ENCODE assay signal across 34 cellular contexts in genomic region chr12:132271755-132272092, GRCh38. TPM values are rescaled to one million over a fixed set of nuclear protein-coding genes. Genes with fewer than 3 reads are reported as not detected.
"Had no signal": no experiment of that assay in that cellular context is flagged by ENCODE, and none has a peak within 500 bp of the region (broad histone marks: within the 10 kb centered on the region; RNA-seq: fewer than 3 reads in every experiment).

No MANE protein-coding gene starts in this region.

- H3K9me3 Mint-ChIP-seq: activated CD4-positive, alpha-beta memory T cell treated with anti-CD3 and anti-CD28 coated beads for 36 hours; activated CD4-positive, alpha-beta T cell treated with anti-CD3 and anti-CD28 coated beads, Interleukin-2, amount 10 ng/mL, durations not matched to agents 24 days and 14 days; activated naive CD4-positive, alpha-beta T cell treated with anti-CD3 and anti-CD28 coated beads, Interleukin-2, amount 10 ng/mL, durations not matched to agents 7 days and 5 days; activated naive CD4-positive, alpha-beta T cell treated with anti-CD3 and anti-CD28 coated beads, Interleukin-2, amount 50 U/mL, for 72 hours; activated naive CD8-positive, alpha-beta T cell treated with anti-CD3 and anti-CD28 coated beads, Interleukin-2, amount 10 ng/mL, durations not matched to agents 7 days and 5 days; activated T-helper 1 cell treated with anti-CD3 and anti-CD28 coated beads, Interleukin-12 subunit alpha, Interleukin-12 subunit beta, Interleukin-2, Interleukin-4 antibody, amounts not matched to agents 30 ng/mL and 10 ng/mL and 1 ng/mL, durations not matched to agents 14 hours and 24 hours and 36 hours; endodermal cell had no signal

- H3K27me3 ChIP-seq: ascending aorta, cardiac muscle cell, colonic mucosa had no signal

- DNase-seq: activated CD4-positive, alpha-beta memory T cell treated with anti-CD3 and anti-CD28 coated beads for 36 hours; activated CD4-positive, alpha-beta T cell treated with anti-CD3 and anti-CD28 coated beads for 36 hours; activated CD4-positive, alpha-beta T cell treated with anti-CD3 and anti-CD28 coated beads, Interleukin-2, amount 10 ng/mL, durations not matched to agents 24 days and 14 days; activated CD4-positive, CD25-positive, alpha-beta regulatory T cell; activated CD4-positive, CD25-positive, alpha-beta regulatory T cell treated with anti-CD3 and anti-CD28 coated beads, Interleukin-2, amount 50 U/mL, for 72 hours; activated CD8-positive, alpha-beta memory T cell treated with anti-CD3 and anti-CD28 coated beads, Interleukin-2, amount 10 ng/mL, durations not matched to agents 7 days and 5 days; activated CD8-positive, alpha-beta memory T cell treated with anti-CD3 and anti-CD28 coated beads, Interleukin-2, amount 50 U/mL, for 4 hours; activated CD8-positive, alpha-beta T cell treated with anti-CD3 and anti-CD28 coated beads, Interleukin-2, amount 10 ng/mL, durations not matched to agents 7 days and 5 days; activated gamma-delta T cell; activated naive CD4-positive, alpha-beta T cell; activated naive CD4-positive, alpha-beta T cell treated with anti-CD3 and anti-CD28 coated beads, Interleukin-2, amount 10 ng/mL, durations not matched to agents 7 days and 5 days; activated naive CD8-positive, alpha-beta T cell treated with anti-CD3 and anti-CD28 coated beads, Interleukin-2, amount 10 ng/mL, durations not matched to agents 7 days and 5 days; activated T-cell treated with anti-CD3 and anti-CD28 coated beads, Interleukin-2, amount 50 U/mL, for 1 hour; activated T-cell treated with anti-CD3 and anti-CD28 coated beads, Interleukin-2, amount 50 U/mL, for 48 hours; central memory CD4-positive, alpha-beta T cell; colonic mucosa; dorsolateral prefrontal cortex; effector memory CD4-positive, alpha-beta T cell; endodermal cell; foreskin keratinocyte; gastrocnemius medialis; glutamatergic neuron; heart left ventricle; T-helper 2 cell had no signal

- H3K27ac Mint-ChIP-seq: activated CD4-positive, alpha-beta memory T cell treated with anti-CD3 and anti-CD28 coated beads for 36 hours; activated CD4-positive, alpha-beta T cell treated with anti-CD3 and anti-CD28 coated beads for 36 hours; activated CD4-positive, alpha-beta T cell treated with anti-CD3 and anti-CD28 coated beads, Interleukin-2, amount 10 ng/mL, durations not matched to agents 24 days and 14 days; activated CD8-positive, alpha-beta memory T cell treated with anti-CD3 and anti-CD28 coated beads, Interleukin-2, amount 10 ng/mL, durations not matched to agents 7 days and 5 days; activated CD8-positive, alpha-beta T cell treated with anti-CD3 and anti-CD28 coated beads, Interleukin-2, amount 10 ng/mL, durations not matched to agents 7 days and 5 days; activated naive CD4-positive, alpha-beta T cell treated with anti-CD3 and anti-CD28 coated beads, Interleukin-2, amount 10 ng/mL, durations not matched to agents 7 days and 5 days; activated naive CD4-positive, alpha-beta T cell treated with anti-CD3 and anti-CD28 coated beads, Interleukin-2, amount 50 U/mL, for 72 hours; activated naive CD8-positive, alpha-beta T cell treated with anti-CD3 and anti-CD28 coated beads, Interleukin-2, amount 10 ng/mL, durations not matched to agents 7 days and 5 days; activated T-helper 1 cell treated with anti-CD3 and anti-CD28 coated beads, Interleukin-12 subunit alpha, Interleukin-12 subunit beta, Interleukin-2, Interleukin-4 antibody, amounts not matched to agents 30 ng/mL and 10 ng/mL and 1 ng/mL, durations not matched to agents 14 hours and 24 hours and 36 hours; endodermal cell had no signal

- ATAC-seq: activated CD4-positive, alpha-beta T cell treated with anti-CD3 and anti-CD28 coated beads for 36 hours; activated CD8-positive, alpha-beta memory T cell treated with anti-CD3 and anti-CD28 coated beads, Interleukin-2, amount 10 ng/mL, durations not matched to agents 7 days and 5 days; activated CD8-positive, alpha-beta T cell treated with anti-CD3 and anti-CD28 coated beads, Interleukin-2, amount 10 ng/mL, durations not matched to agents 7 days and 5 days; activated naive CD4-positive, alpha-beta T cell treated with anti-CD3 and anti-CD28 coated beads, Interleukin-2, amount 50 U/mL, for 72 hours; foreskin keratinocyte; gastrocnemius medialis; heart left ventricle had no signal

- H3K4me1 ChIP-seq: ascending aorta, breast epithelium, colonic mucosa, esophagus muscularis mucosa, foreskin keratinocyte, gastrocnemius medialis, heart left ventricle had no signal

- H3K4me1 Mint-ChIP-seq: activated CD4-positive, alpha-beta T cell treated with anti-CD3 and anti-CD28 coated beads for 36 hours; activated CD4-positive, alpha-beta T cell treated with anti-CD3 and anti-CD28 coated beads, Interleukin-2, amount 10 ng/mL, durations not matched to agents 24 days and 14 days; activated CD8-positive, alpha-beta memory T cell treated with anti-CD3 and anti-CD28 coated beads, Interleukin-2, amount 10 ng/mL, durations not matched to agents 7 days and 5 days; activated naive CD4-positive, alpha-beta T cell treated with anti-CD3 and anti-CD28 coated beads, Interleukin-2, amount 10 ng/mL, durations not matched to agents 7 days and 5 days; activated naive CD8-positive, alpha-beta T cell treated with anti-CD3 and anti-CD28 coated beads, Interleukin-2, amount 10 ng/mL, durations not matched to agents 7 days and 5 days had no signal

- H3K27me3 Mint-ChIP-seq: activated CD4-positive, alpha-beta T cell treated with anti-CD3 and anti-CD28 coated beads, Interleukin-2, amount 10 ng/mL, durations not matched to agents 24 days and 14 days; activated CD8-positive, alpha-beta memory T cell treated with anti-CD3 and anti-CD28 coated beads, Interleukin-2, amount 10 ng/mL, durations not matched to agents 7 days and 5 days had no signal

- H3K9me3 ChIP-seq: ascending aorta, breast epithelium, colonic mucosa, esophagus muscularis mucosa, gastrocnemius medialis, heart left ventricle had no signal

- H3K4me3 Mint-ChIP-seq: activated CD4-positive, alpha-beta memory T cell treated with anti-CD3 and anti-CD28 coated beads for 36 hours; activated CD4-positive, alpha-beta T cell treated with anti-CD3 and anti-CD28 coated beads for 36 hours; activated CD4-positive, alpha-beta T cell treated with anti-CD3 and anti-CD28 coated beads, Interleukin-2, amount 10 ng/mL, durations not matched to agents 24 days and 14 days; activated CD8-positive, alpha-beta memory T cell treated with anti-CD3 and anti-CD28 coated beads, Interleukin-2, amount 10 ng/mL, durations not matched to agents 7 days and 5 days; activated CD8-positive, alpha-beta T cell treated with anti-CD3 and anti-CD28 coated beads, Interleukin-2, amount 10 ng/mL, durations not matched to agents 7 days and 5 days; activated naive CD4-positive, alpha-beta T cell treated with anti-CD3 and anti-CD28 coated beads, Interleukin-2, amount 10 ng/mL, durations not matched to agents 7 days and 5 days; activated naive CD8-positive, alpha-beta T cell treated with anti-CD3 and anti-CD28 coated beads, Interleukin-2, amount 10 ng/mL, durations not matched to agents 7 days and 5 days; activated T-helper 1 cell treated with anti-CD3 and anti-CD28 coated beads, Interleukin-12 subunit alpha, Interleukin-12 subunit beta, Interleukin-2, Interleukin-4 antibody, amounts not matched to agents 30 ng/mL and 10 ng/mL and 1 ng/mL, durations not matched to agents 14 hours and 24 hours and 36 hours; brain; endodermal cell had no signal

- H3K4me3 ChIP-seq: ascending aorta, breast epithelium, cardiac muscle cell, colonic mucosa, dorsolateral prefrontal cortex, esophagus muscularis mucosa, gastrocnemius medialis, heart left ventricle had no signal

- H3K27ac ChIP-seq: ascending aorta, breast epithelium, cardiac muscle cell, colonic mucosa, esophagus muscularis mucosa, foreskin keratinocyte, gastrocnemius medialis, heart left ventricle had no signal

- H3K36me3 Mint-ChIP-seq: activated CD4-positive, alpha-beta memory T cell treated with anti-CD3 and anti-CD28 coated beads for 36 hours; activated CD8-positive, alpha-beta memory T cell treated with anti-CD3 and anti-CD28 coated beads, Interleukin-2, amount 10 ng/mL, durations not matched to agents 7 days and 5 days; activated naive CD4-positive, alpha-beta T cell treated with anti-CD3 and anti-CD28 coated beads, Interleukin-2, amount 10 ng/mL, durations not matched to agents 7 days and 5 days; activated naive CD4-positive, alpha-beta T cell treated with anti-CD3 and anti-CD28 coated beads, Interleukin-2, amount 50 U/mL, for 72 hours; activated naive CD8-positive, alpha-beta T cell treated with anti-CD3 and anti-CD28 coated beads, Interleukin-2, amount 10 ng/mL, durations not matched to agents 7 days and 5 days; brain had no signal

- H3K36me3 ChIP-seq: ascending aorta, breast epithelium, cardiac muscle cell, colonic mucosa, esophagus muscularis mucosa, gastrocnemius medialis, heart left ventricle had no signal

RNA-seq across cellular contexts. Expression of gene GALNT9, which starts 57.7 kb away (rescaled TPM):
- total RNA-seq: activated CD4-positive, alpha-beta T cell treated with anti-CD3 and anti-CD28 coated beads, Interleukin-2, amount 10 ng/mL, durations not matched to agents 24 days and 14 days; activated CD8-positive, alpha-beta memory T cell treated with anti-CD3 and anti-CD28 coated beads for 36 hours; activated CD8-positive, alpha-beta memory T cell treated with anti-CD3 and anti-CD28 coated beads, Interleukin-2, amount 10 ng/mL, durations not matched to agents 7 days and 5 days; activated CD8-positive, alpha-beta T cell treated with anti-CD3 and anti-CD28 coated beads, Interleukin-2, amount 10 ng/mL, durations not matched to agents 7 days and 5 days; activated naive CD8-positive, alpha-beta T cell treated with anti-CD3 and anti-CD28 coated beads, Interleukin-2, amount 10 ng/mL, durations not matched to agents 7 days and 5 days; activated T-helper 1 cell treated with anti-CD3 and anti-CD28 coated beads, Interleukin-12 subunit alpha, Interleukin-12 subunit beta, Interleukin-2, Interleukin-4 antibody, amounts not matched to agents 30 ng/mL and 10 ng/mL and 1 ng/mL, durations not matched to agents 14 hours and 24 hours and 36 hours; ascending aorta; epithelial cell of proximal tubule; foreskin keratinocyte; gastrocnemius medialis; T-helper 1 cell treated with Interleukin-12 subunit alpha and Interleukin-12 subunit beta and Interleukin-4 antibody, amounts not matched to agents 30 ng/mL and 1 ng/mL, for 36 hours had no signal
- polyA plus RNA-seq: foreskin keratinocyte, heart left ventricle had no signal
